In genomic region chr10:44966129-44966815, GRCh38 we compare ENCODE assay signal across 10 cellular contexts. TPM values are rescaled to one million over a fixed set of nuclear protein-coding genes. Genes with fewer than 3 reads are reported as not detected.
DNase-seq lines count a peak whose midpoint lies in the region; ATAC-seq and TF ChIP-seq lines count a peak whose summit lies in the region.
"Had no signal": no experiment of that assay in that cellular context is flagged by ENCODE, and none has a peak within 500 bp of the region (broad histone marks: within the 10 kb centered on the region; RNA-seq: fewer than 3 reads in every experiment).

No MANE protein-coding gene starts in this region.

- peak overlapping the region; percentile 60 for H3K27ac Mint-ChIP-seq in activated CD4-positive, alpha-beta memory T cell treated with anti-CD3 and anti-CD28 coated beads for 36 hours
- no peak overlapping the region for H3K27ac Mint-ChIP-seq in activated CD4-positive, alpha-beta memory T cell treated with anti-CD3 and anti-CD28 coated beads, Interleukin-2, amount 10 ng/mL, durations not matched to agents 7 days and 5 days
- peak overlapping the region; percentile 99 for H3K27ac Mint-ChIP-seq in glutamatergic neuron (ENCODE audit: unreplicated experiment)

- no peaks in the 10 kb centered on the region for H3K27me3 Mint-ChIP-seq in activated CD4-positive, alpha-beta memory T cell treated with anti-CD3 and anti-CD28 coated beads for 36 hours
- no peaks in the 10 kb centered on the region for H3K27me3 Mint-ChIP-seq in activated CD4-positive, alpha-beta memory T cell treated with anti-CD3 and anti-CD28 coated beads, Interleukin-2, amount 10 ng/mL, durations not matched to agents 7 days and 5 days
- H3K27me3 Mint-ChIP-seq in glutamatergic neuron (ENCODE audit: unreplicated experiment), result peaks cover 32% of the 10 kb centered on the region

- ATAC-seq in HG03457 (IDR thresholded peaks at IDR 0.05; ENCODE audit: unreplicated experiment) (peak; percentile 34), GM21367 (IDR thresholded peaks at IDR 0.05; ENCODE audit: unreplicated experiment) (no peak)

- H3K4me3 ChIP-seq in tibial artery, result no peak overlapping the region

- peaks cover 9 to 23% (median 20%) of the 10 kb centered on the region in 3 donors for H3K36me3 ChIP-seq in tibial artery

- peak overlapping the region; percentile 71 to 83 for H3K27ac ChIP-seq in tibial artery

- H3K36me3 Mint-ChIP-seq in activated CD4-positive, alpha-beta memory T cell treated with anti-CD3 and anti-CD28 coated beads for 36 hours, result no peaks in the 10 kb centered on the region
- H3K36me3 Mint-ChIP-seq in activated CD4-positive, alpha-beta memory T cell treated with anti-CD3 and anti-CD28 coated beads, Interleukin-2, amount 10 ng/mL, durations not matched to agents 7 days and 5 days (ENCODE audit: low read depth), result no peaks in the 10 kb centered on the region
- peaks cover 6% of the 10 kb centered on the region for H3K36me3 Mint-ChIP-seq in glutamatergic neuron (ENCODE audit: unreplicated experiment)

- H3K4me1 ChIP-seq in tibial artery, result peaks cover 0 to 81% (median 64%) of the 10 kb centered on the region in 4 donors

- POLR2A ChIA-PET in activated CD4-positive, alpha-beta memory T cell treated with anti-CD3 and anti-CD28 coated beads for 36 hours (lab: Charles Lee), result no interaction called here
- POLR2A ChIA-PET in activated CD4-positive, alpha-beta memory T cell treated with anti-CD3 and anti-CD28 coated beads, Interleukin-2, amount 10 ng/mL, durations not matched to agents 7 days and 5 days (lab: Charles Lee), result interaction anchor here (1.1 to 2.6 kb wide), 2 partner anchors 7 to 29 kb away, joined by 3 to 7 read pairs; no protein-coding TSS in a partner anchor

- H3K9me3 Mint-ChIP-seq in activated CD4-positive, alpha-beta memory T cell treated with anti-CD3 and anti-CD28 coated beads for 36 hours, result no peaks in the 10 kb centered on the region
- no peaks in the 10 kb centered on the region for H3K9me3 Mint-ChIP-seq in activated CD4-positive, alpha-beta memory T cell treated with anti-CD3 and anti-CD28 coated beads, Interleukin-2, amount 10 ng/mL, durations not matched to agents 7 days and 5 days
- H3K9me3 Mint-ChIP-seq in glutamatergic neuron (ENCODE audit: unreplicated experiment), result peaks cover 43% of the 10 kb centered on the region

- intact Hi-C loops in activated CD4-positive, alpha-beta memory T cell treated with anti-CD3 and anti-CD28 coated beads for 36 hours (cut with micrococcal nuclease), result no loop called here
- intact Hi-C loops in tibial artery (cut with DNase I; ENCODE audit: low total_unique reads), result no loop called here

- H3K27me3 ChIP-seq in tibial artery, result no peaks in the 10 kb centered on the region

- peaks cover 25% of the 10 kb centered on the region for H3K4me1 Mint-ChIP-seq in activated CD4-positive, alpha-beta memory T cell treated with anti-CD3 and anti-CD28 coated beads for 36 hours (ENCODE audit: low read depth)
- H3K4me1 Mint-ChIP-seq in activated CD4-positive, alpha-beta memory T cell treated with anti-CD3 and anti-CD28 coated beads, Interleukin-2, amount 10 ng/mL, durations not matched to agents 7 days and 5 days, result peaks cover 24% of the 10 kb centered on the region
- peaks cover 63% of the 10 kb centered on the region for H3K4me1 Mint-ChIP-seq in glutamatergic neuron (ENCODE audit: low read depth, unreplicated experiment)

- TF ChIP-seq CTCF in glutamatergic neuron (IDR thresholded peaks at IDR 0.05; ENCODE audit: partially characterized antibody, unreplicated experiment) (no peak), tibial artery (IDR thresholded peaks at IDR 0.05) (no peak)

- H3K9me3 ChIP-seq in tibial artery, result no peaks in the 10 kb centered on the region

- in situ Hi-C loops in G401 (cut with HindIII; ENCODE audit: low sequenced_read_pairs), result no loop called here

- CTCF ChIA-PET in activated CD4-positive, alpha-beta memory T cell treated with anti-CD3 and anti-CD28 coated beads for 36 hours (lab: Charles Lee), result interaction anchor here (0.9 to 1.7 kb wide), 3 partner anchors 10 to 33 kb away, joined by 3 to 8 read pairs (median 5); no protein-coding TSS in a partner anchor
- CTCF ChIA-PET in activated CD4-positive, alpha-beta memory T cell treated with anti-CD3 and anti-CD28 coated beads, Interleukin-2, amount 10 ng/mL, durations not matched to agents 7 days and 5 days (lab: Charles Lee), result interaction anchor here (1.2 to 2.1 kb wide), 2 partner anchors 14 to 33 kb away, joined by 3 to 9 read pairs; no protein-coding TSS in a partner anchor

- no peak for DNase-seq in activated CD4-positive, alpha-beta memory T cell treated with anti-CD3 and anti-CD28 coated beads for 36 hours
- DNase-seq in activated CD4-positive, alpha-beta memory T cell treated with anti-CD3 and anti-CD28 coated beads, Interleukin-2, amount 10 ng/mL, durations not matched to agents 7 days and 5 days, result no peak
- DNase-seq in glutamatergic neuron (no peak), tibial artery (peak in 1 of 2 donors; percentile 33), COLO829 (ENCODE audit: low spot score) (no peak), G401 (ENCODE audit: low spot score) (no peak)
- DNase-seq: activated CD4-positive, alpha-beta T cell treated with anti-CD3 and anti-CD28 coated beads, Interleukin-2, amount 50 U/mL, for 4 hours; foreskin melanocyte had no signal

- no peak overlapping the region for H3K4me3 Mint-ChIP-seq in activated CD4-positive, alpha-beta memory T cell treated with anti-CD3 and anti-CD28 coated beads for 36 hours
- H3K4me3 Mint-ChIP-seq in activated CD4-positive, alpha-beta memory T cell treated with anti-CD3 and anti-CD28 coated beads, Interleukin-2, amount 10 ng/mL, durations not matched to agents 7 days and 5 days, result no peak overlapping the region
- H3K4me3 Mint-ChIP-seq in glutamatergic neuron (ENCODE audit: unreplicated experiment), result peak overlapping the region; percentile 82

RNA-seq across cellular contexts. Expression of gene RASSF4, which starts 6.7 kb away (rescaled TPM):
- 1 to 10 TPM in 1 of 2 experiments, under 1 TPM in 1; 0.77 to 1.1 TPM for total RNA-seq in activated CD4-positive, alpha-beta memory T cell treated with anti-CD3 and anti-CD28 coated beads for 36 hours
- total RNA-seq in activated CD4-positive, alpha-beta memory T cell treated with anti-CD3 and anti-CD28 coated beads, Interleukin-2, amount 10 ng/mL, durations not matched to agents 7 days and 5 days, result 1 to 10 TPM in 1 of 2 experiments, under 1 TPM in 1; 0.50 to 1.2 TPM
- 137 TPM for total RNA-seq in glutamatergic neuron (ENCODE audit: unreplicated experiment)
- total RNA-seq in G401 (2014; rRNA removed; shearing (Covaris generic)), result 0.98 and 1.5 TPM in 2 replicates

RNA-seq across cellular contexts. Expression of gene DEPP1, which starts 12.3 kb away (rescaled TPM):
- under 1 TPM; 0.34 to 0.40 TPM for total RNA-seq in activated CD4-positive, alpha-beta memory T cell treated with anti-CD3 and anti-CD28 coated beads for 36 hours
- 1 to 10 TPM; 1.2 to 1.9 TPM for total RNA-seq in activated CD4-positive, alpha-beta memory T cell treated with anti-CD3 and anti-CD28 coated beads, Interleukin-2, amount 10 ng/mL, durations not matched to agents 7 days and 5 days
- total RNA-seq in glutamatergic neuron (ENCODE audit: unreplicated experiment), result 13.6 TPM
- total RNA-seq in G401 (2014; rRNA removed; shearing (Covaris generic)), result 0.14 and 2.7 TPM in 2 replicates

RNA-seq across cellular contexts. Expression of gene ZNF22, which starts 34.5 kb away (rescaled TPM):
- 10 to 100 TPM; 19.3 to 19.9 TPM for total RNA-seq in activated CD4-positive, alpha-beta memory T cell treated with anti-CD3 and anti-CD28 coated beads for 36 hours
- total RNA-seq in activated CD4-positive, alpha-beta memory T cell treated with anti-CD3 and anti-CD28 coated beads, Interleukin-2, amount 10 ng/mL, durations not matched to agents 7 days and 5 days, result 10 to 100 TPM; 22.9 to 24.7 TPM
- 40.2 TPM for total RNA-seq in glutamatergic neuron (ENCODE audit: unreplicated experiment)
- 10.0 and 13.9 TPM in 2 replicates for total RNA-seq in G401 (2014; rRNA removed; shearing (Covaris generic))

RNA-seq across cellular contexts. Expression of gene TMEM72, which starts 55.1 kb away (rescaled TPM):
- not detected for total RNA-seq in activated CD4-positive, alpha-beta memory T cell treated with anti-CD3 and anti-CD28 coated beads for 36 hours
- not detected for total RNA-seq in activated CD4-positive, alpha-beta memory T cell treated with anti-CD3 and anti-CD28 coated beads, Interleukin-2, amount 10 ng/mL, durations not matched to agents 7 days and 5 days
- total RNA-seq in glutamatergic neuron (ENCODE audit: unreplicated experiment), result not detected
- not detected in 2 replicates for total RNA-seq in G401 (2014; rRNA removed; shearing (Covaris generic))

Comparison
In these comparisons a context has a peak if more than half of its experiments do, and no peak if none do; other contexts are left out.
1. RNA of gene RASSF4, which starts 6.7 kb away (total RNA-seq): 137 TPM in glutamatergic neuron (single experiment); 0.50 to 1.2 TPM in activated CD4-positive, alpha-beta memory T cell treated with anti-CD3 and anti-CD28 coated beads, Interleukin-2, amount 10 ng/mL, durations not matched to agents 7 days and 5 days, 0.77 to 1.1 TPM in activated CD4-positive, alpha-beta memory T cell treated with anti-CD3 and anti-CD28 coated beads for 36 hours and 0.98 to 1.5 TPM in G401; every median in the first group is over 10 times any median in the second.